Comparison of ENCODE assay signal across 8 cellular contexts in the genomic region with DNA sequence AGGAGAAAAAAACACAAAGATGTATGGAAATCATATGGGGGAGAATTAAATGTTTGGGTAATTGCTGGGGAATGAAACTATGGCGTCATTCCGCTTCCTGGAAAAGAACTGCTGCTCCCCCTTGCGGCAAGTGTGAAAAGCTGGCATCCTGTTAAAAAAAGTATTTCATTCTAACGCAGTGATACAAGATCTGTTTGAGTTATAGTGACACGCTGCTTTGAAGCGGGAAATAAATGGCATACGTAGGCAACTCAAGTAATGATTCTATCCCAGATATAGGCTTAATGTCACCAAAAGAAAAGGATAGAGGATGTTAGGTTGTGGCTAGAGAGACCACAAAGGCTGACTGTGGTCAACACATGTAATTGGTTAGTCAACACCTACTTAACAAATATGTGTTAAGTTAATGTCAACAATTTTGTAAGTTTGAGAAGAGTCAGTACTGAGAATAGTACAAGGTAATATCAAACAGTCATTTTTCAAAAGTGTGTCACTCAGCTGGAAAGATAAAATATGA.
A peak's percentile ranks its signal among the peaks of the same experiment; 100 is the strongest.
DNase-seq lines count a peak whose midpoint lies in the region; ATAC-seq, FAIRE-seq and TF ChIP-seq lines count a peak whose summit lies in the region.

No MANE protein-coding gene starts in this region.

- no peak overlapping the region for H3K4me3 Mint-ChIP-seq in HFFc6
- H3K4me3 Mint-ChIP-seq in naive B cell, result peak overlapping the region in 1 of 8 donors; percentile 37

- H3K27me3 Mint-ChIP-seq in HFFc6 (ENCODE audit: insufficient read depth) (peaks cover 10% of the 10 kb centered on the region), naive B cell (no peaks in the 10 kb centered on the region)

- H3K4me1 Mint-ChIP-seq in HFFc6 (ENCODE audit: low read depth), result peaks cover 19% of the 10 kb centered on the region; the same call in 1 of the 2 replicates
- peaks cover 16 to 33% (median 18%) of the 10 kb centered on the region in 3 donors for H3K4me1 Mint-ChIP-seq in naive B cell

- peak; percentile 87 for FAIRE-seq in G401.6 (lab: Jason Lieb, UNC)

- H3K27ac ChIP-seq in epithelial cell of prostate, result no peak overlapping the region

- TF ChIP-seq CTCF in HFFc6 (IDR thresholded peaks at IDR 0.05), result peak; percentile 91

- ATAC-seq in naive B cell (ENCODE audit: low read depth in 2 of 2) (no peak), HG02938 (IDR thresholded peaks at IDR 0.05; ENCODE audit: unreplicated experiment) (no peak)

- H3K36me3 Mint-ChIP-seq in HFFc6 (ENCODE audit: low read depth) (peaks cover 13% of the 10 kb centered on the region), naive B cell (no peaks in the 10 kb centered on the region)

- DNase-seq in HFFc6, result peak; percentile 32
- peak; percentile 14 for DNase-seq in NCI-H2171 (lab: John Stamatoyannopoulos, UW)
- peak; percentile 17 to 28 for DNase-seq in activated CD4-positive, alpha-beta T cell treated with anti-CD3 and anti-CD28 coated beads, Interleukin-2, amount 50 U/mL, for 4 hours
- DNase-seq in epithelial cell of prostate (ENCODE audit: low read depth, low spot score), result peak; percentile 20
- peak; percentile 28 for DNase-seq in naive B cell
- peak; percentile 74 for DNase-seq in superior temporal gyrus (ENCODE audit: extremely low spot score)

- H3K9me3 Mint-ChIP-seq in HFFc6, result peaks cover 8% of the 10 kb centered on the region; the same call in 1 of the 2 replicates
- peaks cover 0 to 10% (median 4%) of the 10 kb centered on the region in 7 donors for H3K9me3 Mint-ChIP-seq in naive B cell

- H3K27ac Mint-ChIP-seq in HFFc6 (no peak overlapping the region; the same call in 1 of the 2 replicates), naive B cell (peak overlapping the region in 3 of 6 donors; percentile 8 to 38 (median 22))

Comparison
In these comparisons a context has a peak if more than half of its experiments do, and no peak if none do; other contexts are left out.
1. DNase-seq: peak in every context shown above with its lines; median percentile 74 in superior temporal gyrus; 32 in HFFc6; 28 in naive B cell; 22 in activated CD4-positive, alpha-beta T cell treated with anti-CD3 and anti-CD28 coated beads, Interleukin-2, amount 50 U/mL, for 4 hours; 20 in epithelial cell of prostate; 14 in NCI-H2171.